8 cellular contexts compared by ENCODE assay signal in genomic region chr3:9649791-9650521, GRCh38. TPM values are rescaled to one million over a fixed set of nuclear protein-coding genes. Genes with fewer than 3 reads are reported as not detected.
DNase-seq lines count a peak whose midpoint lies in the region; ATAC-seq and TF ChIP-seq lines count a peak whose summit lies in the region.

No MANE protein-coding gene starts in this region.

- H3K27ac Mint-ChIP-seq in T-helper 2 cell treated with Interferon-gamma antibody and Interleukin-4, amounts not matched to agents 5 μg/mL and 100 μg/mL, for 36 hours, result peak overlapping the region; percentile 85

- TF ChIP-seq POLR2A in ovary (IDR thresholded peaks at IDR 0.05), result no peak

- H3K27me3 ChIP-seq in ovary, result no peaks in the 10 kb centered on the region

- ATAC-seq in GM18498 (IDR thresholded peaks at IDR 0.05; ENCODE audit: unreplicated experiment), result peak; percentile 1
- ATAC-seq in HG03139 (IDR thresholded peaks at IDR 0.05; ENCODE audit: unreplicated experiment), result peak; percentile 34
- ATAC-seq in HG02763 (IDR thresholded peaks at IDR 0.05; ENCODE audit: unreplicated experiment), result no peak
- ATAC-seq in HG02571 (IDR thresholded peaks at IDR 0.05; ENCODE audit: unreplicated experiment), result no peak

- no peaks in the 10 kb centered on the region for H3K9me3 ChIP-seq in ovary

- H3K4me3 ChIP-seq in fibroblast of pulmonary artery (replicated peaks; ENCODE audit: low read depth, low read length), result peak overlapping the region; percentile 98
- H3K4me3 ChIP-seq in ovary, result peak overlapping the region; percentile 89

- peaks cover 2% of the 10 kb centered on the region for H3K27me3 Mint-ChIP-seq in T-helper 2 cell treated with Interferon-gamma antibody and Interleukin-4, amounts not matched to agents 5 μg/mL and 100 μg/mL, for 36 hours (ENCODE audit: low read depth)

- intact Hi-C loops in ovary (cut with DNase I), result no loop called here

- peaks cover 4% of the 10 kb centered on the region for H3K4me1 ChIP-seq in ovary (ENCODE audit: insufficient read depth)

- H3K4me1 Mint-ChIP-seq in T-helper 2 cell treated with Interferon-gamma antibody and Interleukin-4, amounts not matched to agents 5 μg/mL and 100 μg/mL, for 36 hours (ENCODE audit: low read depth), result peaks cover 8% of the 10 kb centered on the region

- no peak for DNase-seq in T-helper 2 cell treated with Interferon-gamma antibody and Interleukin-4, amounts not matched to agents 5 μg/mL and 100 μg/mL, for 36 hours (ENCODE audit: low spot score)
- DNase-seq in fibroblast of pulmonary artery (ENCODE audit: low read depth) (no peak), ovary (no peak)
- DNase-seq in activated CD8-positive, alpha-beta memory T cell treated with anti-CD3 and anti-CD28 coated beads, Interleukin-2, amount 50 U/mL, for 48 hours, result no peak

- H3K36me3 ChIP-seq in ovary, result no peaks in the 10 kb centered on the region

- peak overlapping the region in 1 of 2 donors; percentile 57 for H3K27ac ChIP-seq in ovary

- 17 to 22% (median 21%) methylated on average over 13 of the region's 13 CpGs for WGBS in ovary, 3 donors

- peak overlapping the region; percentile 97 for H3K4me3 Mint-ChIP-seq in T-helper 2 cell treated with Interferon-gamma antibody and Interleukin-4, amounts not matched to agents 5 μg/mL and 100 μg/mL, for 36 hours

- TF ChIP-seq CTCF in fibroblast of pulmonary artery (IDR thresholded peaks at IDR 0.05; ENCODE audit: low read length, missing control alignments), result no peak
- TF ChIP-seq CTCF in ovary (IDR thresholded peaks at IDR 0.05), result no peak

- H3K36me3 Mint-ChIP-seq in T-helper 2 cell treated with Interferon-gamma antibody and Interleukin-4, amounts not matched to agents 5 μg/mL and 100 μg/mL, for 36 hours (ENCODE audit: low read depth), result peaks cover 22% of the 10 kb centered on the region

- H3K9me3 Mint-ChIP-seq in T-helper 2 cell treated with Interferon-gamma antibody and Interleukin-4, amounts not matched to agents 5 μg/mL and 100 μg/mL, for 36 hours, result no peaks in the 10 kb centered on the region

- no peak for TF ChIP-seq EP300 in ovary (IDR thresholded peaks at IDR 0.05)

RNA-seq across cellular contexts. Expression of gene MTMR14, which starts 0.7 kb away (rescaled TPM):
- total RNA-seq in ovary, result 10 to 100 TPM; 18.0 to 27.2 (median 23.9) TPM
- 10 to 100 TPM; 22.7 to 29.2 TPM for polyA plus RNA-seq in ovary

RNA-seq across cellular contexts. Expression of gene CPNE9, which starts 53.7 kb away (rescaled TPM):
- not detected for total RNA-seq in ovary
- polyA plus RNA-seq in ovary, result under 1 TPM in 1 of 2 donors, not detected in 1; 0.07 TPM

Comparison
In these comparisons a context has a peak if more than half of its experiments do, and no peak if none do; other contexts are left out.
1. ATAC-seq: peak in GM18498 (single experiment) and HG03139 (single experiment); none in HG02763 (single experiment) and HG02571 (single experiment).